18 cellular contexts compared by ENCODE assay signal in genomic region chr5:143453722-143454121, GRCh38.
"Had no signal": no experiment of that assay in that cellular context is flagged by ENCODE, and none has a peak within 500 bp of the region (broad histone marks: within the 10 kb centered on the region; RNA-seq: fewer than 3 reads in every experiment).

No MANE protein-coding gene starts in this region.

- ATAC-seq: activated naive CD8-positive, alpha-beta T cell treated with anti-CD3 and anti-CD28 coated beads, Interleukin-2, amount 50 U/mL, for 24 hours; left lobe of liver; mucosa of descending colon; natural killer cell; stimulated activated memory B cell treated with anti-CD40 and anti-IgM and Interleukin-4, amounts not matched to agents 10 μg/mL and 1 μg/mL and 100 μg/mL, for 72 hours had no signal

- DNase-seq: activated naive CD4-positive, alpha-beta T cell; activated naive CD8-positive, alpha-beta T cell treated with anti-CD3 and anti-CD28 coated beads, Interleukin-2, amount 50 U/mL, for 24 hours; aorta; effector CD8-positive, alpha-beta T cell; esophagus squamous epithelium; hippocampal formation; mucosa of descending colon; natural killer cell; retina; stimulated activated CD4-positive, alpha-beta T cell treated with anti-CD3 and anti-CD28 coated beads, Interleukin-2, amount 100 ng/mL, for 48 hours; thyroid gland had no signal

- H3K4me3 ChIP-seq: esophagus squamous epithelium, mucosa of descending colon, thyroid gland had no signal

- H3K9me3 ChIP-seq: esophagus squamous epithelium, mucosa of descending colon, neutrophil, thyroid gland had no signal

- H3K27me3 ChIP-seq: esophagus squamous epithelium, neutrophil, thyroid gland had no signal

- H3K36me3 ChIP-seq: esophagus squamous epithelium, neutrophil, thyroid gland had no signal

- H3K27ac ChIP-seq: esophagus squamous epithelium, neutrophil, parathyroid adenoma, thyroid gland had no signal

- H3K4me1 ChIP-seq: parathyroid adenoma, thyroid gland had no signal

- FAIRE-seq: endothelial cell of umbilical vein, keratinocyte, urothelium cell line had no signal
